18 cellular contexts compared by ENCODE assay signal in the genomic region with DNA sequence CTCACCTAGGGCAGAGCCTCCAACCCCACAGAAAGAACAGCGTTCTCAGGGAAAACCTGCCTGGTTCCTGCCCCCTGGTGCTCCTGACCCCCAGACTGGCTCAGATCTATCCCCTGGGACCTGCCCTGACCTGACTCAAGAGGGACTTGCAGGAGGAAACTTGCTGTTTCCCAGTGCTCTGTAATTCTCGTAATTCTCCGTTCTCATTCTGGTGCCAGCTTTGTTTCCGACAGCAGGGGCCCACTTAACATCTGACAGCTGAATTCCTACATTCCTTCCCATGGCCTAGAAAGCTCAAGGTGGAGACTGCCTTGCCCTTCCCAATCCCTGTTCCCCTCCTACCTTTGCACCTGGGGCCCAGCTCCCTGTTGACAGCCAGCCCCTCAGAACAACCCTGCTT. TPM values are rescaled to one million over a fixed set of nuclear protein-coding genes. Genes with fewer than 3 reads are reported as not detected.
A peak's percentile ranks its signal among the peaks of the same experiment; 100 is the strongest.
DNase-seq lines count a peak whose midpoint lies in the region; ATAC-seq and TF ChIP-seq lines count a peak whose summit lies in the region.
"Had no signal": no experiment of that assay in that cellular context is flagged by ENCODE, and none has a peak within 500 bp of the region (broad histone marks: within the 10 kb centered on the region; RNA-seq: fewer than 3 reads in every experiment).

No MANE protein-coding gene starts in this region.

- TF ChIP-seq CTCF in GM06990 (IDR thresholded peaks at IDR 0.05; ENCODE audit: insufficient read depth, low read length, poor library complexity, severe bottlenecking) = no peak

- H3K9me3 Mint-ChIP-seq in activated T-helper 1 cell treated with anti-CD3 and anti-CD28 coated beads, Interleukin-12 subunit alpha, Interleukin-12 subunit beta, Interleukin-2, Interleukin-4 antibody, amounts not matched to agents 30 ng/mL and 10 ng/mL and 1 ng/mL, durations not matched to agents 14 hours and 24 hours and 36 hours = peaks cover 23% of the 10 kb centered on the region

- no peaks in the 10 kb centered on the region for H3K79me2 ChIP-seq in mesendoderm (ENCODE audit: control insufficient read depth, insufficient read depth, low read length)
- H3K79me2 ChIP-seq: parathyroid adenoma had no signal

- H4K8ac ChIP-seq in mesendoderm (ENCODE audit: low read depth, low read length) = no peak overlapping the region

- no peak overlapping the region for H2AK5ac ChIP-seq in mesendoderm (ENCODE audit: low read length)

- H3K4me1 Mint-ChIP-seq in activated T-helper 1 cell treated with anti-CD3 and anti-CD28 coated beads, Interleukin-12 subunit alpha, Interleukin-12 subunit beta, Interleukin-2, Interleukin-4 antibody, amounts not matched to agents 30 ng/mL and 10 ng/mL and 1 ng/mL, durations not matched to agents 14 hours and 24 hours and 36 hours (ENCODE audit: low read depth) = peaks cover 46% of the 10 kb centered on the region

- no peak overlapping the region for H4K5ac ChIP-seq in mesendoderm (ENCODE audit: low read length)

- no peak overlapping the region for H3K4me3 ChIP-seq in BLaER1 treated with 17β-estradiol and CSF1 and Interleukin-3, amounts not matched to agents 10 nM and 100 nM
- H3K4me3 ChIP-seq in GM06990 (replicated peaks; ENCODE audit: low read depth, low read length) (peak overlapping the region; percentile 7; the same call in 1 of the 2 replicates), mesendoderm (ENCODE audit: low read length) (no peak overlapping the region)
- H3K4me3 ChIP-seq: mucosa of descending colon, SJCRH30, stomach had no signal

- peaks cover 10 to 55% (median 24%) of the 10 kb centered on the region in 11 experiments for H3K9me3 ChIP-seq in BLaER1 treated with 17β-estradiol and CSF1 and Interleukin-3, amounts not matched to agents 10 nM and 100 nM (replicated peaks in 1 of 11)
- H3K9me3 ChIP-seq: mucosa of descending colon, SJCRH30 had no signal

- H3K36me3 Mint-ChIP-seq in activated T-helper 1 cell treated with anti-CD3 and anti-CD28 coated beads, Interleukin-12 subunit alpha, Interleukin-12 subunit beta, Interleukin-2, Interleukin-4 antibody, amounts not matched to agents 30 ng/mL and 10 ng/mL and 1 ng/mL, durations not matched to agents 14 hours and 24 hours and 36 hours (ENCODE audit: low read depth) = peaks cover 6% of the 10 kb centered on the region

- H3K4me3 Mint-ChIP-seq in activated T-helper 1 cell treated with anti-CD3 and anti-CD28 coated beads, Interleukin-12 subunit alpha, Interleukin-12 subunit beta, Interleukin-2, Interleukin-4 antibody, amounts not matched to agents 30 ng/mL and 10 ng/mL and 1 ng/mL, durations not matched to agents 14 hours and 24 hours and 36 hours = peak overlapping the region; percentile 43

- peak overlapping the region; percentile 85 for H3K27ac Mint-ChIP-seq in activated T-helper 1 cell treated with anti-CD3 and anti-CD28 coated beads, Interleukin-12 subunit alpha, Interleukin-12 subunit beta, Interleukin-2, Interleukin-4 antibody, amounts not matched to agents 30 ng/mL and 10 ng/mL and 1 ng/mL, durations not matched to agents 14 hours and 24 hours and 36 hours

- ATAC-seq in GM19324 (IDR thresholded peaks at IDR 0.05; ENCODE audit: low FRiP score, unreplicated experiment) (no peak), HG03565 (IDR thresholded peaks at IDR 0.05; ENCODE audit: unreplicated experiment) (no peak)
- ATAC-seq: left cardiac atrium had no signal

- no peak for DNase-seq in GM06990 (ENCODE audit: extremely low read depth, insufficient read length)
- no peak for DNase-seq in activated T-helper 1 cell treated with anti-CD3 and anti-CD28 coated beads, Interleukin-12 subunit alpha, Interleukin-12 subunit beta, Interleukin-2, Interleukin-4 antibody, amounts not matched to agents 30 ng/mL and 10 ng/mL and 1 ng/mL, durations not matched to agents 14 hours and 24 hours and 36 hours (ENCODE audit: low spot score)
- peak; percentile 86 for DNase-seq in mesendoderm
- no peak for DNase-seq in SW 1271 (lab: John Stamatoyannopoulos, UW)
- DNase-seq: activated naive CD4-positive, alpha-beta T cell; DMS153; head of caudate nucleus; Karpas-422; left cardiac atrium; NCI-H1417; SJCRH30; stomach had no signal

- no peaks in the 10 kb centered on the region for H3K79me1 ChIP-seq in mesendoderm (ENCODE audit: low read length)

- H2BK5ac ChIP-seq in mesendoderm (ENCODE audit: low read length) = no peak overlapping the region

- no peak overlapping the region for H3K4ac ChIP-seq in mesendoderm (ENCODE audit: low read depth, low read length)

- H3K27ac ChIP-seq in BLaER1 treated with 17β-estradiol and CSF1 and Interleukin-3, amounts not matched to agents 10 nM and 100 nM = peak overlapping the region in 10 of 11 experiments; percentile 7 to 66 (median 46); a peak in 18 of 22 replicates
- no peak overlapping the region for H3K27ac ChIP-seq in mesendoderm (ENCODE audit: low read depth, low read length)
- H3K27ac ChIP-seq: parathyroid adenoma, SJCRH30 had no signal

- H3K36me3 ChIP-seq in BLaER1 treated with 17β-estradiol and CSF1 and Interleukin-3, amounts not matched to agents 10 nM and 100 nM = 0 out of 22 replicates have a peak, but pooled peaks cover 0 to under 1% (median 0%) of the 10 kb centered on the region in 11 experiments
- H3K36me3 ChIP-seq in GM06990 (ENCODE audit: control insufficient read depth, insufficient read depth, low read length) (no peaks in the 10 kb centered on the region), mesendoderm (ENCODE audit: control insufficient read depth, insufficient read depth, low read length) (no peaks in the 10 kb centered on the region)
- H3K36me3 ChIP-seq: SJCRH30, stomach had no signal

- H3K23ac ChIP-seq in mesendoderm (ENCODE audit: low read length) = no peak overlapping the region

- H2BK15ac ChIP-seq in mesendoderm (replicated peaks; ENCODE audit: low read depth) = no peak overlapping the region

- peak overlapping the region; percentile 51 for H3K56ac ChIP-seq in mesendoderm (ENCODE audit: low read length)

- H3K27me3 ChIP-seq in BLaER1 treated with 17β-estradiol and CSF1 and Interleukin-3, amounts not matched to agents 10 nM and 100 nM = no peaks in the 10 kb centered on the region
- no peaks in the 10 kb centered on the region for H3K27me3 ChIP-seq in GM06990 (replicated peaks; ENCODE audit: control insufficient read depth, insufficient read depth, low read length)
- H3K27me3 ChIP-seq in mesendoderm (ENCODE audit: insufficient read depth, low read length, poor library complexity) = no peaks in the 10 kb centered on the region
- H3K27me3 ChIP-seq: SJCRH30 had no signal

- no CpG with 5 or more reads among the region's 4 CpGs for WGBS in mesendoderm (ENCODE audit: extremely low coverage, insufficient coverage, low lambda C conversion rate)

- H4K20me1 ChIP-seq in BLaER1 treated with 17β-estradiol and CSF1 and Interleukin-3, amounts not matched to agents 10 nM and 100 nM = no peaks in the 10 kb centered on the region

- peak overlapping the region; percentile 60 to 81 (median 78) for H3K4me2 ChIP-seq in BLaER1 treated with 17β-estradiol and CSF1 and Interleukin-3, amounts not matched to agents 10 nM and 100 nM
- H3K4me2 ChIP-seq in mesendoderm (ENCODE audit: low read length) = no peak overlapping the region

- intact Hi-C loops in activated T-helper 1 cell treated with anti-CD3 and anti-CD28 coated beads, Interleukin-12 subunit alpha, Interleukin-12 subunit beta, Interleukin-2, Interleukin-4 antibody, amounts not matched to agents 30 ng/mL and 10 ng/mL and 1 ng/mL, durations not matched to agents 14 hours and 24 hours and 36 hours (cut with micrococcal nuclease) = loop anchor here (1.0 to 5.0 kb wide), 2 partner anchors 27 to 44 kb away; no protein-coding TSS in a partner anchor

- H3K27me3 Mint-ChIP-seq in activated T-helper 1 cell treated with anti-CD3 and anti-CD28 coated beads, Interleukin-12 subunit alpha, Interleukin-12 subunit beta, Interleukin-2, Interleukin-4 antibody, amounts not matched to agents 30 ng/mL and 10 ng/mL and 1 ng/mL, durations not matched to agents 14 hours and 24 hours and 36 hours (ENCODE audit: insufficient read depth) = peaks cover 9% of the 10 kb centered on the region

- H2BK120ac ChIP-seq in mesendoderm (ENCODE audit: low read depth, low read length) = no peak overlapping the region

- H3K18ac ChIP-seq in mesendoderm (ENCODE audit: low read length) = no peak overlapping the region

- H3K9ac ChIP-seq in BLaER1 treated with 17β-estradiol and CSF1 and Interleukin-3, amounts not matched to agents 10 nM and 100 nM = peak overlapping the region in 5 of 11 experiments; percentile 10 to 66 (median 44); a peak in 7 of 22 replicates
- no peak overlapping the region for H3K9ac ChIP-seq in mesendoderm (ENCODE audit: low read length)
- H3K9ac ChIP-seq: parathyroid adenoma had no signal

- H3K4me1 ChIP-seq in BLaER1 treated with 17β-estradiol and CSF1 and Interleukin-3, amounts not matched to agents 10 nM and 100 nM = peaks cover 33 to 39% (median 37%) of the 10 kb centered on the region in 10 experiments
- H3K4me1 ChIP-seq in mesendoderm (ENCODE audit: control insufficient read depth, low read depth, low read length) = peaks cover 5% of the 10 kb centered on the region
- H3K4me1 ChIP-seq: parathyroid adenoma, SJCRH30, stomach had no signal

RNA-seq across cellular contexts. Expression of gene CSF2RB, which starts 12.5 kb away (rescaled TPM):
- 11.7 and 11.8 TPM in 2 replicates for total RNA-seq in activated T-helper 1 cell treated with anti-CD3 and anti-CD28 coated beads, Interleukin-12 subunit alpha, Interleukin-12 subunit beta, Interleukin-2, Interleukin-4 antibody, amounts not matched to agents 30 ng/mL and 10 ng/mL and 1 ng/mL, durations not matched to agents 14 hours and 24 hours and 36 hours
- polyA plus RNA-seq in mesendoderm (2013, experiment 1 of 2) = 0.01 TPM
- polyA plus RNA-seq in mesendoderm (2013, experiment 2 of 2) = 0.03 TPM
- total RNA-seq: SJCRH30 had no signal

RNA-seq across cellular contexts. Expression of gene NCF4, which starts 40.1 kb away (rescaled TPM):
- 15.6 and 17.3 TPM in 2 replicates for total RNA-seq in activated T-helper 1 cell treated with anti-CD3 and anti-CD28 coated beads, Interleukin-12 subunit alpha, Interleukin-12 subunit beta, Interleukin-2, Interleukin-4 antibody, amounts not matched to agents 30 ng/mL and 10 ng/mL and 1 ng/mL, durations not matched to agents 14 hours and 24 hours and 36 hours
- not detected for polyA plus RNA-seq in mesendoderm (2013, experiment 1 of 2)
- polyA plus RNA-seq in mesendoderm (2013, experiment 2 of 2) = not detected
- total RNA-seq: SJCRH30 had no signal
- polyA plus RNA-seq: BJ had no signal
